21 cellular contexts compared by ENCODE assay signal in the genomic region with DNA sequence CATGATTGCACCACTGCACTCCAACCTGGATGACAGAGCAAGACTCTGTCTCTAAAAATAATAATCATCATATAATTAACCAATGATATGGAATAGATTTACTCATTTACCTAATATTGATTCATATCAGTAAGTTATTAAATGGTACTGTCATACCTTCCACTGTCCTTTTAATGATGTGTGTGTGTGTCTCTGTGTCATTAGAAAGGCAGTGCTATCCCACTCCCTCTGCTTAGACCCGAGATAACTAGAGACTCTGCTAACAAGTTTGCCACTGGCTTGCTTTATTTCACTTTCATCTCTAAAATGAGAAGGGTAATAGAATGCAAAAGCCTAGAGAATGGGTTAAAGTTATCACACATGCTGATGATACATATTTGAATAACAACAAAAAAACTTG.
"Had no signal": no experiment of that assay in that cellular context is flagged by ENCODE, and none has a peak within 500 bp of the region (broad histone marks: within the 10 kb centered on the region; RNA-seq: fewer than 3 reads in every experiment).

No MANE protein-coding gene starts in this region.

- DNase-seq: colonic mucosa; cortex of kidney; dermis blood vessel endothelial cell; dorsolateral prefrontal cortex; effector CD4-positive, alpha-beta T cell; effector CD8-positive, alpha-beta T cell; effector memory CD4-positive, alpha-beta T cell; effector memory CD8-positive, alpha-beta T cell; endodermal cell; erythroblast; esophagus squamous epithelium; foreskin fibroblast; foreskin keratinocyte; foreskin melanocyte; gastrocnemius medialis; glutamatergic neuron; head of caudate nucleus; heart left ventricle; heart right ventricle had no signal

- ATAC-seq: effector memory CD8-positive, alpha-beta T cell; esophagus mucosa; foreskin keratinocyte; gastrocnemius medialis; gastroesophageal sphincter; heart left ventricle; heart right ventricle had no signal
